1 cellular context compared by ENCODE assay signal in the genomic region with DNA sequence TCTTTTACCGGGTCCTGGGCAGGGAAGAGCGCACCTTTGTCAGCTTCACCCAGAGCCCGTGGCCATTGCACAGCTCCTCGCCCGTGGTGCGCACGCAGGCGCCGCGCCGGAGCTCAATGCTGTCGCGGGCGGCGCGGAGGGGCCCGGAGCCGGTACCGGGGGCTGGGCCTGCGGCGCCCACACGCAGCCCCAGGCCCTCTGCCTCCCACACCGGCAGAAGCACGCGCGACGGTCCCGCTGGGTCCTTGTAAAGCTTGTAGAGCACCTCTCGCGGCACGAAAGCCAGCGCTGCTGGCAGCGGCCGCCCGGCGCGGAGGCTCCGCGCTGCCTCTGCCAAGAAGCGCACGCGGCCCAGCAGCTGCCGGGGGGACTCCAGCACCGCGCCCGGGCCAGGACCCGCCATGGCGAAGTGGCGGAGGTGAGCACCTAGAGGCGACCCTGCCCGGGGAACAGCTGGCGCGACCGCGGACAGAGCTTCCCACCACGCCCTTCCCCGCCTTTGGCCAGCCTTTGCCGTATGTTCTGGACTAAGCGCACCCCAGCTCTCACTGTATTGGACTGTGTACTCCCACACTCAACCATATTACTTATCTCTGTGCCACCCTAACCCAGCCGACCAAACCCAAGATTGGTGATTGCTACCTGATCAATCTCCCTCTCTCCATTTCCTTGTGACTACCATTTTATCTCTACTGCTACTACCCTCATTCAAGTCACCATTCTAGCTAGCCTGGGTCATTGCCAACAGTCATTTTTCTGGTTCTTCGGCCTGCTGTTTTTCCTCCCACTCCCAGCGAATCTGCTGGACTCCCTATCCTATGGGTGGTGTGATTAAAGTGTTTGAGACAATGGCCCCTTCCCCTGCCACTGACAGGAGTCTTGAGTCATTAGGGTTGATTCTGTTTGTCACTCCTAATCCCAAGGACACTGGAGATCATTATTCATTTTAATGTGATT.
A peak's percentile ranks its signal among the peaks of the same experiment; 100 is the strongest.
TF ChIP-seq lines count a peak whose summit lies in the region.

A gene (minus strand): TSS at position 470 of the 957 bp plus-strand sequence. CDS start 67 bp downstream, at position 403.

TF ChIP-seq in K562, 482 proteins besides CTCF, POLR2A, EP300 and RAD21 (continued from another document):
- TF ChIP-seq, protein P1, sequence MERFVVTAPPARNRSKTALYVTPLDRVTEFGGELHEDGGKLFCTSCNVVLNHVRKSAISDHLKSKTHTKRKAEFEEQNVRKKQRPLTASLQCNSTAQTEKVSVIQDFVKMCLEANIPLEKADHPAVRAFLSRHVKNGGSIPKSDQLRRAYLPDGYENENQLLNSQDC (CRISPR knock-in tag; IDR thresholded peaks at IDR 0.05): no peak
- no peak for TF ChIP-seq ZKSCAN3 (CRISPR knock-in tag; IDR thresholded peaks at IDR 0.05)
- no peak for TF ChIP-seq ZNF408 (CRISPR knock-in tag; IDR thresholded peaks at IDR 0.05; ENCODE audit: low read depth)
- TF ChIP-seq RBM14 (IDR thresholded peaks at IDR 0.05; ENCODE audit: borderline replicate concordance, insufficient read depth, low read depth, low read length): no peak
- no peak for TF ChIP-seq MEIS2 (IDR thresholded peaks at IDR 0.05; ENCODE audit: partially characterized antibody)
- peak; percentile 14; the same call in 1 of the 2 replicates for TF ChIP-seq ZBTB7A (IDR thresholded peaks at IDR 0.05; ENCODE audit: borderline replicate concordance, control insufficient read depth, low read depth, low read length)
- TF ChIP-seq, protein P2, sequence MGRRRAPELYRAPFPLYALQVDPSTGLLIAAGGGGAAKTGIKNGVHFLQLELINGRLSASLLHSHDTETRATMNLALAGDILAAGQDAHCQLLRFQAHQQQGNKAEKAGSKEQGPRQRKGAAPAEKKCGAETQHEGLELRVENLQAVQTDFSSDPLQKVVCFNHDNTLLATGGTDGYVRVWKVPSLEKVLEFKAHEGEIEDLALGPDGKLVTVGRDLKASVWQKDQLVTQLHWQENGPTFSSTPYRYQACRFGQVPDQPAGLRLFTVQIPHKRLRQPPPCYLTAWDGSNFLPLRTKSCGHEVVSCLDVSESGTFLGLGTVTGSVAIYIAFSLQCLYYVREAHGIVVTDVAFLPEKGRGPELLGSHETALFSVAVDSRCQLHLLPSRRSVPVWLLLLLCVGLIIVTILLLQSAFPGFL (CRISPR knock-in tag; IDR thresholded peaks at IDR 0.05): peak; percentile 83; the same call in 1 of the 2 replicates
- TF ChIP-seq IFI16 (CRISPR knock-in tag; IDR thresholded peaks at IDR 0.05): no peak
- TF ChIP-seq FOXA1 (IDR thresholded peaks at IDR 0.05; ENCODE audit: borderline replicate concordance): no peak
- TF ChIP-seq, protein P3, sequence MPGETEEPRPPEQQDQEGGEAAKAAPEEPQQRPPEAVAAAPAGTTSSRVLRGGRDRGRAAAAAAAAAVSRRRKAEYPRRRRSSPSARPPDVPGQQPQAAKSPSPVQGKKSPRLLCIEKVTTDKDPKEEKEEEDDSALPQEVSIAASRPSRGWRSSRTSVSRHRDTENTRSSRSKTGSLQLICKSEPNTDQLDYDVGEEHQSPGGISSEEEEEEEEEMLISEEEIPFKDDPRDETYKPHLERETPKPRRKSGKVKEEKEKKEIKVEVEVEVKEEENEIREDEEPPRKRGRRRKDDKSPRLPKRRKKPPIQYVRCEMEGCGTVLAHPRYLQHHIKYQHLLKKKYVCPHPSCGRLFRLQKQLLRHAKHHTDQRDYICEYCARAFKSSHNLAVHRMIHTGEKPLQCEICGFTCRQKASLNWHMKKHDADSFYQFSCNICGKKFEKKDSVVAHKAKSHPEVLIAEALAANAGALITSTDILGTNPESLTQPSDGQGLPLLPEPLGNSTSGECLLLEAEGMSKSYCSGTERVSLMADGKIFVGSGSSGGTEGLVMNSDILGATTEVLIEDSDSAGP (CRISPR knock-in tag; IDR thresholded peaks at IDR 0.05): no peak
